ENCODE assay signal across 20 cellular contexts in genomic region chr13:51325837-51326236, GRCh38. TPM values are rescaled to one million over a fixed set of nuclear protein-coding genes. Genes with fewer than 3 reads are reported as not detected.
DNase-seq lines count a peak whose midpoint lies in the region; ATAC-seq and TF ChIP-seq lines count a peak whose summit lies in the region.
"Had no signal": no experiment of that assay in that cellular context is flagged by ENCODE, and none has a peak within 500 bp of the region (broad histone marks: within the 10 kb centered on the region; RNA-seq: fewer than 3 reads in every experiment).

No MANE protein-coding gene starts in this region.

- H3K27me3 ChIP-seq in GM23338 (ENCODE audit: insufficient read depth) = no peaks in the 10 kb centered on the region

- H4K20me1 ChIP-seq in GM23338 (replicated peaks; ENCODE audit: insufficient read depth) = no peaks in the 10 kb centered on the region

- no peak for DNase-seq in GM23338 (ENCODE audit: low spot score)
- DNase-seq in activated naive CD8-positive, alpha-beta T cell treated with anti-CD3 and anti-CD28 coated beads, Interleukin-2, amount 10 ng/mL, durations not matched to agents 7 days and 5 days = no peak
- peak; percentile 51 for DNase-seq in inferior parietal cortex (ENCODE audit: extremely low spot score)
- peak; percentile 53 for DNase-seq in superior temporal gyrus (ENCODE audit: extremely low spot score)
- no peak for DNase-seq in islet precursor cell
- DNase-seq in NCI-H1105 (lab: John Stamatoyannopoulos, UW) = no peak
- DNase-seq: ACHN, EL, GOT3, KBM-7, NCI-H1417, NCI-H187, NCI-H2107, NCI-H510A treated with DMSO at 0.1 percent for 48 hours, NCI-H774, OCI-M1, Right ventricle myocardium superior had no signal

- H3K79me2 ChIP-seq in GM23338 (replicated peaks; ENCODE audit: insufficient read depth) = no peaks in the 10 kb centered on the region

- peak overlapping the region; percentile 82; the same call in 1 of the 2 replicates for H2AFZ ChIP-seq in GM23338

- no peaks in the 10 kb centered on the region for H3F3A ChIP-seq in GM23338 (replicated peaks; ENCODE audit: low read depth)

- peaks cover 12% of the 10 kb centered on the region for H3K9me2 ChIP-seq in GM23338 (ENCODE audit: insufficient read depth)

- no peak overlapping the region for H3K27ac Mint-ChIP-seq in GM23338
- peak overlapping the region; percentile 17 for H3K27ac Mint-ChIP-seq in activated naive CD8-positive, alpha-beta T cell treated with anti-CD3 and anti-CD28 coated beads, Interleukin-2, amount 10 ng/mL, durations not matched to agents 7 days and 5 days

- ATAC-seq in GM23338 (no peak), HG02610 (IDR thresholded peaks at IDR 0.05; ENCODE audit: unreplicated experiment) (no peak)
- ATAC-seq in activated naive CD8-positive, alpha-beta T cell treated with anti-CD3 and anti-CD28 coated beads, Interleukin-2, amount 10 ng/mL, durations not matched to agents 7 days and 5 days (ENCODE audit: low read depth) = no peak

- H3K4me1 ChIP-seq in GM23338 (ENCODE audit: insufficient read depth) = peaks cover 25% of the 10 kb centered on the region

- TF ChIP-seq CTCF in GM23338 (conservative IDR thresholded peaks at IDR 0.05; ENCODE audit: low read depth in 2 of 2) = no peak

- no peaks in the 10 kb centered on the region for H3K36me3 ChIP-seq in GM23338 (ENCODE audit: insufficient read depth)

- no peaks in the 10 kb centered on the region; the same call in 2 of the 3 replicates for H3K9me3 Mint-ChIP-seq in GM23338
- no peaks in the 10 kb centered on the region for H3K9me3 Mint-ChIP-seq in activated naive CD8-positive, alpha-beta T cell treated with anti-CD3 and anti-CD28 coated beads, Interleukin-2, amount 10 ng/mL, durations not matched to agents 7 days and 5 days
- H3K9me3 Mint-ChIP-seq: CD14-positive monocyte had no signal

- POLR2A ChIA-PET in activated naive CD8-positive, alpha-beta T cell treated with anti-CD3 and anti-CD28 coated beads, Interleukin-2, amount 10 ng/mL, durations not matched to agents 7 days and 5 days (lab: Charles Lee) = no interaction called here

- no peak overlapping the region for H3K27ac ChIP-seq in GM23338 (ENCODE audit: low read depth)

- H3K36me3 Mint-ChIP-seq in GM23338 (ENCODE audit: low read depth) = no peaks in the 10 kb centered on the region; the same call in 2 of the 3 replicates
- H3K36me3 Mint-ChIP-seq in activated naive CD8-positive, alpha-beta T cell treated with anti-CD3 and anti-CD28 coated beads, Interleukin-2, amount 10 ng/mL, durations not matched to agents 7 days and 5 days = no peaks in the 10 kb centered on the region
- H3K36me3 Mint-ChIP-seq: CD14-positive monocyte had no signal

- peak overlapping the region; percentile 67; the same call in 1 of the 2 replicates for H3K4me2 ChIP-seq in GM23338

- H3K27me3 Mint-ChIP-seq in GM23338 (ENCODE audit: insufficient read depth, low read depth, poor library complexity) = peaks cover 6% of the 10 kb centered on the region
- H3K27me3 Mint-ChIP-seq in activated naive CD8-positive, alpha-beta T cell treated with anti-CD3 and anti-CD28 coated beads, Interleukin-2, amount 10 ng/mL, durations not matched to agents 7 days and 5 days = no peaks in the 10 kb centered on the region

- peaks cover 46% of the 10 kb centered on the region for H3K4me1 Mint-ChIP-seq in GM23338
- peaks cover 3% of the 10 kb centered on the region for H3K4me1 Mint-ChIP-seq in activated naive CD8-positive, alpha-beta T cell treated with anti-CD3 and anti-CD28 coated beads, Interleukin-2, amount 10 ng/mL, durations not matched to agents 7 days and 5 days

- H3K4me3 Mint-ChIP-seq in GM23338 = no peak overlapping the region
- H3K4me3 Mint-ChIP-seq in activated naive CD8-positive, alpha-beta T cell treated with anti-CD3 and anti-CD28 coated beads, Interleukin-2, amount 10 ng/mL, durations not matched to agents 7 days and 5 days = no peak overlapping the region
- H3K4me3 Mint-ChIP-seq: CD14-positive monocyte had no signal

- no peak overlapping the region for H3K4me3 ChIP-seq in GM23338
- H3K4me3 ChIP-seq: GM12878 had no signal

TF ChIP-seq in GM23338, 12 proteins besides CTCF, POLR2A, EP300 and RAD21 (continues in another document):
- TF ChIP-seq ZNF331 (CRISPR knock-in tag; IDR thresholded peaks at IDR 0.05; ENCODE audit: low read depth) (no peak), CREB1 (CRISPR knock-in tag; IDR thresholded peaks at IDR 0.05; ENCODE audit: low read depth) (no peak), NANOG (IDR thresholded peaks at IDR 0.05; ENCODE audit: borderline replicate concordance) (no peak), EZH2phosphoT487 (IDR thresholded peaks at IDR 0.05; ENCODE audit: unreplicated experiment) (no peak), POLR2AphosphoS5 (IDR thresholded peaks at IDR 0.05; ENCODE audit: low read depth) (no peak), EZH2 (IDR thresholded peaks at IDR 0.05; ENCODE audit: low read depth, unreplicated experiment) (no peak), JUNB (IDR thresholded peaks at IDR 0.05; ENCODE audit: unreplicated experiment) (no peak), STAT1 (IDR thresholded peaks at IDR 0.05; ENCODE audit: unreplicated experiment) (no peak), ZNF114 (CRISPR knock-in tag; IDR thresholded peaks at IDR 0.05) (no peak), ETS1 (IDR thresholded peaks at IDR 0.05) (no peak)
- TF ChIP-seq, protein P1, sequence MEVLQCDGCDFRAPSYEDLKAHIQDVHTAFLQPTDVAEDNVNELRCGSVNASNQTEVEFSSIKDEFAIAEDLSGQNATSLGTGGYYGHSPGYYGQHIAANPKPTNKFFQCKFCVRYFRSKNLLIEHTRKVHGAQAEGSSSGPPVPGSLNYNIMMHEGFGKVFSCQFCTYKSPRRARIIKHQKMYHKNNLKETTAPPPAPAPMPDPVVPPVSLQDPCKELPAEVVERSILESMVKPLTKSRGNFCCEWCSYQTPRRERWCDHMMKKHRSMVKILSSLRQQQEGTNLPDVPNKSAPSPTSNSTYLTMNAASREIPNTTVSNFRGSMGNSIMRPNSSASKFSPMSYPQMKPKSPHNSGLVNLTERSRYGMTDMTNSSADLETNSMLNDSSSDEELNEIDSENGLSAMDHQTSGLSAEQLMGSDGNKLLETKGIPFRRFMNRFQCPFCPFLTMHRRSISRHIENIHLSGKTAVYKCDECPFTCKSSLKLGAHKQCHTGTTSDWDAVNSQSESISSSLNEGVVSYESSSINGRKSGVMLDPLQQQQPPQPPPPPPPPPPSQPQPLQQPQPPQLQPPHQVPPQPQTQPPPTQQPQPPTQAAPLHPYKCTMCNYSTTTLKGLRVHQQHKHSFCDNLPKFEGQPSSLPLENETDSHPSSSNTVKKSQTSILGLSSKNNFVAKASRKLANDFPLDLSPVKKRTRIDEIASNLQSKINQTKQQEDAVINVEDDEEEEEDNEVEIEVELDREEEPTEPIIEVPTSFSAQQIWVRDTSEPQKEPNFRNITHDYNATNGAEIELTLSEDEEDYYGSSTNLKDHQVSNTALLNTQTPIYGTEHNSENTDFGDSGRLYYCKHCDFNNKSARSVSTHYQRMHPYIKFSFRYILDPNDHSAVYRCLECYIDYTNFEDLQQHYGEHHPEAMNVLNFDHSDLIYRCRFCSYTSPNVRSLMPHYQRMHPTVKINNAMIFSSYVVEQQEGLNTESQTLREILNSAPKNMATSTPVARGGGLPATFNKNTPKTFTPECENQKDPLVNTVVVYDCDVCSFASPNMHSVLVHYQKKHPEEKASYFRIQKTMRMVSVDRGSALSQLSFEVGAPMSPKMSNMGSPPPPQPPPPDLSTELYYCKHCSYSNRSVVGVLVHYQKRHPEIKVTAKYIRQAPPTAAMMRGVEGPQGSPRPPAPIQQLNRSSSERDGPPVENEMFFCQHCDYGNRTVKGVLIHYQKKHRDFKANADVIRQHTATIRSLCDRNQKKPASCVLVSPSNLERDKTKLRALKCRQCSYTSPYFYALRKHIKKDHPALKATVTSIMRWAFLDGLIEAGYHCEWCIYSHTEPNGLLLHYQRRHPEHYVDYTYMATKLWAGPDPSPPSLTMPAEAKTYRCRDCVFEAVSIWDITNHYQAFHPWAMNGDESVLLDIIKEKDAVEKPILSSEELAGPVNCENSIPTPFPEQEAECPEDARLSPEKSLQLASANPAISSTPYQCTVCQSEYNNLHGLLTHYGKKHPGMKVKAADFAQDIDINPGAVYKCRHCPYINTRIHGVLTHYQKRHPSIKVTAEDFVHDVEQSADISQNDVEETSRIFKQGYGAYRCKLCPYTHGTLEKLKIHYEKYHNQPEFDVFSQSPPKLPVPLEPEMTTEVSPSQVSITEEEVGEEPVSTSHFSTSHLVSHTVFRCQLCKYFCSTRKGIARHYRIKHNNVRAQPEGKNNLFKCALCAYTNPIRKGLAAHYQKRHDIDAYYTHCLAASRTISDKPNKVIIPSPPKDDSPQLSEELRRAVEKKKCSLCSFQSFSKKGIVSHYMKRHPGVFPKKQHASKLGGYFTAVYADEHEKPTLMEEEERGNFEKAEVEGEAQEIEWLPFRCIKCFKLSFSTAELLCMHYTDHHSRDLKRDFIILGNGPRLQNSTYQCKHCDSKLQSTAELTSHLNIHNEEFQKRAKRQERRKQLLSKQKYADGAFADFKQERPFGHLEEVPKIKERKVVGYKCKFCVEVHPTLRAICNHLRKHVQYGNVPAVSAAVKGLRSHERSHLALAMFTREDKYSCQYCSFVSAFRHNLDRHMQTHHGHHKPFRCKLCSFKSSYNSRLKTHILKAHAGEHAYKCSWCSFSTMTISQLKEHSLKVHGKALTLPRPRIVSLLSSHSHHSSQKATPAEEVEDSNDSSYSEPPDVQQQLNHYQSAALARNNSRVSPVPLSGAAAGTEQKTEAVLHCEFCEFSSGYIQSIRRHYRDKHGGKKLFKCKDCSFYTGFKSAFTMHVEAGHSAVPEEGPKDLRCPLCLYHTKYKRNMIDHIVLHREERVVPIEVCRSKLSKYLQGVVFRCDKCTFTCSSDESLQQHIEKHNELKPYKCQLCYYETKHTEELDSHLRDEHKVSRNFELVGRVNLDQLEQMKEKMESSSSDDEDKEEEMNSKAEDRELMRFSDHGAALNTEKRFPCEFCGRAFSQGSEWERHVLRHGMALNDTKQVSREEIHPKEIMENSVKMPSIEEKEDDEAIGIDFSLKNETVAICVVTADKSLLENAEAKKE (CRISPR knock-in tag; IDR thresholded peaks at IDR 0.05) = no peak

RNA-seq across cellular contexts. Expression of gene SERPINE3, which starts 13.7 kb away (rescaled TPM):
- total RNA-seq in GM23338 (2014; rRNA removed; shearing (Covaris generic)) = 0.08 and 0.17 TPM in 2 replicates
- polyA plus RNA-seq in GM23338 (2016; fragmentation: Nextera tagmentation; extraction: Ambion mirVana) = 0.31 and 0.35 TPM in 2 replicates
- not detected for total RNA-seq in activated naive CD8-positive, alpha-beta T cell treated with anti-CD3 and anti-CD28 coated beads, Interleukin-2, amount 10 ng/mL, durations not matched to agents 7 days and 5 days
- total RNA-seq: GM12878, Right ventricle myocardium superior had no signal
- polyA plus RNA-seq: CD14-positive monocyte had no signal

Comparison
In these comparisons a context has a peak if more than half of its experiments do, and no peak if none do; other contexts are left out.
1. DNase-seq: peak in inferior parietal cortex (single experiment) and superior temporal gyrus (single experiment); none in GM23338 (single experiment), activated naive CD8-positive, alpha-beta T cell treated with anti-CD3 and anti-CD28 coated beads, Interleukin-2, amount 10 ng/mL, durations not matched to agents 7 days and 5 days (single experiment), islet precursor cell (single experiment) and NCI-H1105 (single experiment).